In the genomic region with DNA sequence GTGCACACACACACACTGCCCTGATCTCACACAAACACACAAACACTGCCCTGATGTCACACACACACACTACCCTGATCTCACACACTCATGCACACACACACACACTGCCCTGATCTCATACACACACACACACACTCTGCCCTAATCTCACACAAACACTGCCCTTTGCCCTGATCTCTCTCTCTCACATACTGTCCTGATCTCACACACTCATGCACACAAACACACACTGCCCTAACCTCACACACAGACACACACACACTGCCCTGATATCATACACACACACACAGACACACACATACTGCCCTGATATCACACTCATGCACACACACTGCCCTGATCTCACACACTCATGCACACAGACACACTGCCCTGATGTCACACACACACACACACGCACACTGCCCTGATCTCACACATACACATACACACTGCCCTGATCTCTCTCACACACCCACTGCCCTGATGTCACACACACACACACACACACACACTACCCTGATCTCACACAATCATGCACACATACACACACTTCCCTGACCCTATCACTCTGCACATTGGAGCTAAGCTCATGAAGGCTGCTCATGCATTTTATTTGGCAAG, we compare ENCODE assay signal across 2 cellular contexts.
TF ChIP-seq lines count a peak whose summit lies in the region.

No MANE protein-coding gene starts in this region.

TF ChIP-seq in H1, 55 proteins besides CTCF, POLR2A, EP300 and RAD21:
- no peak for TF ChIP-seq RXRA (IDR thresholded peaks at IDR 0.05; ENCODE audit: insufficient read depth, low read depth, low read length)
- TF ChIP-seq, protein P1, sequence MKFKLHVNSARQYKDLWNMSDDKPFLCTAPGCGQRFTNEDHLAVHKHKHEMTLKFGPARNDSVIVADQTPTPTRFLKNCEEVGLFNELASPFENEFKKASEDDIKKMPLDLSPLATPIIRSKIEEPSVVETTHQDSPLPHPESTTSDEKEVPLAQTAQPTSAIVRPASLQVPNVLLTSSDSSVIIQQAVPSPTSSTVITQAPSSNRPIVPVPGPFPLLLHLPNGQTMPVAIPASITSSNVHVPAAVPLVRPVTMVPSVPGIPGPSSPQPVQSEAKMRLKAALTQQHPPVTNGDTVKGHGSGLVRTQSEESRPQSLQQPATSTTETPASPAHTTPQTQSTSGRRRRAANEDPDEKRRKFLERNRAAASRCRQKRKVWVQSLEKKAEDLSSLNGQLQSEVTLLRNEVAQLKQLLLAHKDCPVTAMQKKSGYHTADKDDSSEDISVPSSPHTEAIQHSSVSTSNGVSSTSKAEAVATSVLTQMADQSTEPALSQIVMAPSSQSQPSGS (IDR thresholded peaks at IDR 0.05; ENCODE audit: low read length), result no peak
- TF ChIP-seq, protein P2, sequence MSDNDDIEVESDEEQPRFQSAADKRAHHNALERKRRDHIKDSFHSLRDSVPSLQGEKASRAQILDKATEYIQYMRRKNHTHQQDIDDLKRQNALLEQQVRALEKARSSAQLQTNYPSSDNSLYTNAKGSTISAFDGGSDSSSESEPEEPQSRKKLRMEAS (IDR thresholded peaks at IDR 0.05), result no peak
- no peak for TF ChIP-seq TAF7 (optimal IDR thresholded peaks at IDR 0.05; ENCODE audit: borderline replicate concordance, low read depth, low read length)
- no peak for TF ChIP-seq TAF1 (IDR thresholded peaks at IDR 0.05; ENCODE audit: low read depth, low read length)
- no peak for TF ChIP-seq TEAD4 (IDR thresholded peaks at IDR 0.05; ENCODE audit: low read depth, low read length)
- TF ChIP-seq TCF12 (IDR thresholded peaks at IDR 0.05; ENCODE audit: low read depth, low read length), result no peak
- no peak for TF ChIP-seq HDAC6 (IDR thresholded peaks at IDR 0.05; ENCODE audit: low read depth, low read length)
- no peak for TF ChIP-seq GABPA (IDR thresholded peaks at IDR 0.05; ENCODE audit: borderline replicate concordance, insufficient read depth, low read length)
- no peak for TF ChIP-seq POU5F1 (IDR thresholded peaks at IDR 0.05; ENCODE audit: low read depth, low read length)
- no peak for TF ChIP-seq YY1 (IDR thresholded peaks at IDR 0.05; ENCODE audit: low read depth, low read length)

TF ChIP-seq in SK-N-SH, 30 proteins besides CTCF, POLR2A, EP300 and RAD21:
- TF ChIP-seq YY1 (IDR thresholded peaks at IDR 0.05; ENCODE audit: low read depth), result no peak
- no peak for TF ChIP-seq POLR2AphosphoS5 (IDR thresholded peaks at IDR 0.05; ENCODE audit: low read depth, low read length)
- no peak for TF ChIP-seq EZH2phosphoT487 (IDR thresholded peaks at IDR 0.05; ENCODE audit: borderline replicate concordance, low read depth)
- TF ChIP-seq TEAD4 (IDR thresholded peaks at IDR 0.05; ENCODE audit: borderline replicate concordance, insufficient read depth), result no peak
- no peak for TF ChIP-seq GATA2 (CRISPR knock-in tag; IDR thresholded peaks at IDR 0.05)
- TF ChIP-seq, protein P2 (IDR thresholded peaks at IDR 0.05; ENCODE audit: low read depth), result no peak
- TF ChIP-seq TAF1 (IDR thresholded peaks at IDR 0.05; ENCODE audit: borderline replicate concordance, low read depth, low read length), result no peak
- no peak for TF ChIP-seq TCF12 (IDR thresholded peaks at IDR 0.05)
- TF ChIP-seq, protein P3, sequence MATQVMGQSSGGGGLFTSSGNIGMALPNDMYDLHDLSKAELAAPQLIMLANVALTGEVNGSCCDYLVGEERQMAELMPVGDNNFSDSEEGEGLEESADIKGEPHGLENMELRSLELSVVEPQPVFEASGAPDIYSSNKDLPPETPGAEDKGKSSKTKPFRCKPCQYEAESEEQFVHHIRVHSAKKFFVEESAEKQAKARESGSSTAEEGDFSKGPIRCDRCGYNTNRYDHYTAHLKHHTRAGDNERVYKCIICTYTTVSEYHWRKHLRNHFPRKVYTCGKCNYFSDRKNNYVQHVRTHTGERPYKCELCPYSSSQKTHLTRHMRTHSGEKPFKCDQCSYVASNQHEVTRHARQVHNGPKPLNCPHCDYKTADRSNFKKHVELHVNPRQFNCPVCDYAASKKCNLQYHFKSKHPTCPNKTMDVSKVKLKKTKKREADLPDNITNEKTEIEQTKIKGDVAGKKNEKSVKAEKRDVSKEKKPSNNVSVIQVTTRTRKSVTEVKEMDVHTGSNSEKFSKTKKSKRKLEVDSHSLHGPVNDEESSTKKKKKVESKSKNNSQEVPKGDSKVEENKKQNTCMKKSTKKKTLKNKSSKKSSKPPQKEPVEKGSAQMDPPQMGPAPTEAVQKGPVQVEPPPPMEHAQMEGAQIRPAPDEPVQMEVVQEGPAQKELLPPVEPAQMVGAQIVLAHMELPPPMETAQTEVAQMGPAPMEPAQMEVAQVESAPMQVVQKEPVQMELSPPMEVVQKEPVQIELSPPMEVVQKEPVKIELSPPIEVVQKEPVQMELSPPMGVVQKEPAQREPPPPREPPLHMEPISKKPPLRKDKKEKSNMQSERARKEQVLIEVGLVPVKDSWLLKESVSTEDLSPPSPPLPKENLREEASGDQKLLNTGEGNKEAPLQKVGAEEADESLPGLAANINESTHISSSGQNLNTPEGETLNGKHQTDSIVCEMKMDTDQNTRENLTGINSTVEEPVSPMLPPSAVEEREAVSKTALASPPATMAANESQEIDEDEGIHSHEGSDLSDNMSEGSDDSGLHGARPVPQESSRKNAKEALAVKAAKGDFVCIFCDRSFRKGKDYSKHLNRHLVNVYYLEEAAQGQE (IDR thresholded peaks at IDR 0.05; ENCODE audit: low read depth, low read length), result no peak
- TF ChIP-seq NRF1 (IDR thresholded peaks at IDR 0.05; ENCODE audit: low read depth, low read length), result no peak
- no peak for TF ChIP-seq SIN3A (IDR thresholded peaks at IDR 0.05; ENCODE audit: borderline replicate concordance, low read depth, low read length)
- TF ChIP-seq NFIC (IDR thresholded peaks at IDR 0.05; ENCODE audit: borderline replicate concordance), result no peak
- TF ChIP-seq RCOR1 (IDR thresholded peaks at IDR 0.05; ENCODE audit: low read length), result no peak
- TF ChIP-seq, protein P4, sequence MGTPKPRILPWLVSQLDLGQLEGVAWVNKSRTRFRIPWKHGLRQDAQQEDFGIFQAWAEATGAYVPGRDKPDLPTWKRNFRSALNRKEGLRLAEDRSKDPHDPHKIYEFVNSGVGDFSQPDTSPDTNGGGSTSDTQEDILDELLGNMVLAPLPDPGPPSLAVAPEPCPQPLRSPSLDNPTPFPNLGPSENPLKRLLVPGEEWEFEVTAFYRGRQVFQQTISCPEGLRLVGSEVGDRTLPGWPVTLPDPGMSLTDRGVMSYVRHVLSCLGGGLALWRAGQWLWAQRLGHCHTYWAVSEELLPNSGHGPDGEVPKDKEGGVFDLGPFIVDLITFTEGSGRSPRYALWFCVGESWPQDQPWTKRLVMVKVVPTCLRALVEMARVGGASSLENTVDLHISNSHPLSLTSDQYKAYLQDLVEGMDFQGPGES (IDR thresholded peaks at IDR 0.05; ENCODE audit: low read depth, low read length), result no peak
- TF ChIP-seq RFX5 (IDR thresholded peaks at IDR 0.05; ENCODE audit: low read length), result no peak
- TF ChIP-seq FOXM1 (IDR thresholded peaks at IDR 0.05; ENCODE audit: low read depth), result no peak
- no peak for TF ChIP-seq SMC3 (IDR thresholded peaks at IDR 0.05; ENCODE audit: low read depth, low read length)
- no peak for TF ChIP-seq GABPA (IDR thresholded peaks at IDR 0.05; ENCODE audit: low read depth)
- no peak for TF ChIP-seq JUND (IDR thresholded peaks at IDR 0.05)
TF ChIP-seq in SK-N-SH: peak in this region for 0.
